In genomic region chr6:8170245-8170644, GRCh38 we compare ENCODE assay signal across 30 cellular contexts.
A peak's percentile ranks its signal among the peaks of the same experiment; 100 is the strongest.
DNase-seq lines count a peak whose midpoint lies in the region; ATAC-seq and TF ChIP-seq lines count a peak whose summit lies in the region.
"Had no signal": no experiment of that assay in that cellular context is flagged by ENCODE, and none has a peak within 500 bp of the region (broad histone marks: within the 10 kb centered on the region; RNA-seq: fewer than 3 reads in every experiment).

No MANE protein-coding gene starts in this region.

- no peak overlapping the region for H3K56ac ChIP-seq in H9 (ENCODE audit: insufficient read length, low read depth, low read length)

- no peak overlapping the region for H2BK12ac ChIP-seq in H9 (ENCODE audit: insufficient read length, low read depth, low read length)

- no peaks in the 10 kb centered on the region for H3K79me1 ChIP-seq in H9 (ENCODE audit: insufficient read depth, low read depth, low read length, poor library complexity, severe bottlenecking)

- no peak overlapping the region for H2AFZ ChIP-seq in H9 (ENCODE audit: low read length)

- no peak overlapping the region for H3K18ac ChIP-seq in H9 (ENCODE audit: insufficient read length, low read depth, low read length)

- H4K91ac ChIP-seq in H9 (ENCODE audit: insufficient read length, low read depth, low read length), result no peak overlapping the region

- H3K4me2 ChIP-seq in H9 (ENCODE audit: insufficient read depth, insufficient read length, low read length), result no peak overlapping the region
- H3K4me2 ChIP-seq: A549 had no signal

- ATAC-seq in GM21786 (IDR thresholded peaks at IDR 0.05; ENCODE audit: unreplicated experiment) (no peak), gastrocnemius medialis (no peak), GM19324 (IDR thresholded peaks at IDR 0.05; ENCODE audit: low FRiP score, unreplicated experiment) (no peak)
- ATAC-seq: activated CD4-positive, CD25-positive, alpha-beta regulatory T cell treated with anti-CD3 and anti-CD28 coated beads, Interleukin-2, amount 50 U/mL, for 24 hours; left cardiac atrium; T-cell had no signal

- H2AK5ac ChIP-seq in H9 (ENCODE audit: insufficient read length, low read length), result no peak overlapping the region

- no peaks in the 10 kb centered on the region for H4K20me1 ChIP-seq in H9 (ENCODE audit: control insufficient read depth, insufficient read depth, insufficient read length)

- no peaks in the 10 kb centered on the region for H3K36me3 Mint-ChIP-seq in H9 (ENCODE audit: insufficient read depth in 1 of 3, low read depth in 3 of 3)
- H3K36me3 Mint-ChIP-seq: activated CD4-positive, alpha-beta memory T cell treated with anti-CD3 and anti-CD28 coated beads for 36 hours; activated naive CD4-positive, alpha-beta T cell treated with anti-CD3 and anti-CD28 coated beads, Interleukin-2, amount 50 U/mL, for 24 hours; T-cell had no signal

- H3K36me3 ChIP-seq in A673 (ENCODE audit: insufficient read depth, low read length, poor library complexity, severe bottlenecking), result no peaks in the 10 kb centered on the region
- H3K36me3 ChIP-seq in WERI-Rb-1, result no peaks in the 10 kb centered on the region
- H3K36me3 ChIP-seq in gastrocnemius medialis, result no peaks in the 10 kb centered on the region
- H3K36me3 ChIP-seq: colonic mucosa, sigmoid colon, SJCRH30, vagina had no signal

- H3K27ac ChIP-seq in A673 (ENCODE audit: low read depth, low read length, poor library complexity, severe bottlenecking), result no peak overlapping the region
- H3K27ac ChIP-seq in H9 (ENCODE audit: insufficient read length, low read depth, low read length), result no peak overlapping the region
- no peak overlapping the region for H3K27ac ChIP-seq in WERI-Rb-1
- H3K27ac ChIP-seq in gastrocnemius medialis, result no peak overlapping the region
- H3K27ac ChIP-seq: A549, colonic mucosa, HL-60, sigmoid colon, SJCRH30, testis, vagina had no signal

- POLR2A ChIA-PET in A673 (lab: Charles Lee; ENCODE audit: low non-redundant PET), result no interaction called here

- no peak overlapping the region for H3K4me3 Mint-ChIP-seq in H9
- H3K4me3 Mint-ChIP-seq: activated CD4-positive, alpha-beta memory T cell treated with anti-CD3 and anti-CD28 coated beads for 36 hours; activated naive CD4-positive, alpha-beta T cell treated with anti-CD3 and anti-CD28 coated beads, Interleukin-2, amount 50 U/mL, for 24 hours; activated T-helper 1 cell treated with anti-CD3 and anti-CD28 coated beads, Interleukin-12 subunit alpha, Interleukin-12 subunit beta, Interleukin-2, Interleukin-4 antibody, amounts not matched to agents 30 ng/mL and 10 ng/mL and 1 ng/mL, durations not matched to agents 14 hours and 24 hours and 36 hours; B cell; memory B cell; T-cell had no signal

- H3K23ac ChIP-seq in H9 (ENCODE audit: insufficient read length, low read depth, low read length), result no peak overlapping the region

- H3K4me1 ChIP-seq in A673 (ENCODE audit: insufficient read depth, low read length, poor library complexity, severe bottlenecking) (no peaks in the 10 kb centered on the region), H9 (ENCODE audit: insufficient read depth, low read length) (no peaks in the 10 kb centered on the region), gastrocnemius medialis (no peaks in the 10 kb centered on the region)
- H3K4me1 ChIP-seq: A549, colonic mucosa, sigmoid colon, testis, vagina had no signal

- no peaks in the 10 kb centered on the region; a peak in 1 of 5 replicates for H3K9me3 Mint-ChIP-seq in H9
- H3K9me3 Mint-ChIP-seq: activated CD4-positive, alpha-beta memory T cell treated with anti-CD3 and anti-CD28 coated beads for 36 hours; activated naive CD4-positive, alpha-beta T cell treated with anti-CD3 and anti-CD28 coated beads, Interleukin-2, amount 50 U/mL, for 24 hours; activated T-helper 1 cell treated with anti-CD3 and anti-CD28 coated beads, Interleukin-12 subunit alpha, Interleukin-12 subunit beta, Interleukin-2, Interleukin-4 antibody, amounts not matched to agents 30 ng/mL and 10 ng/mL and 1 ng/mL, durations not matched to agents 14 hours and 24 hours and 36 hours had no signal

- no TSS peak for BruUV-seq in A673 (replicated peaks; lab: Mats Ljungman, UMichigan)

- H3K4me3 ChIP-seq in A673 (ENCODE audit: low read depth, low read length, poor library complexity, severe bottlenecking), result no peak overlapping the region
- no peak overlapping the region for H3K4me3 ChIP-seq in WERI-Rb-1 (ENCODE audit: low read depth, low read length)
- no peak overlapping the region for H3K4me3 ChIP-seq in gastrocnemius medialis
- H3K4me3 ChIP-seq: A549, colonic mucosa, sigmoid colon, SJCRH30, testis, vagina had no signal

- DNase-seq in A673 (ENCODE audit: low spot score) (peak; percentile 12), H9 (peak; percentile 53), WERI-Rb-1 (no peak), iPS-NIHi7 (ENCODE audit: extremely low spot score) (peak; percentile 66), gastrocnemius medialis (no peak), NCI-H524 treated with DMSO at 0.1 percent for 48 hours (lab: John Stamatoyannopoulos, UW) (no peak)
- DNase-seq: activated CD4-positive, alpha-beta memory T cell treated with anti-CD3 and anti-CD28 coated beads for 36 hours; activated CD8-positive, alpha-beta memory T cell treated with anti-CD3 and anti-CD28 coated beads, Interleukin-2, amount 50 U/mL, for 4 hours; amygdala; colonic mucosa; DMS53; effector CD8-positive, alpha-beta T cell; left cardiac atrium; NCI-H2171; NCI-H510A treated with DMSO at 0.1 percent for 48 hours; sigmoid colon; SJCRH30; stimulated activated naive CD4-positive, alpha-beta T cell; T-cell; testis had no signal

- no peaks in the 10 kb centered on the region for H3K9me3 ChIP-seq in A673 (ENCODE audit: low read depth, low read length, poor library complexity, severe bottlenecking)
- no peaks in the 10 kb centered on the region for H3K9me3 ChIP-seq in H9 (ENCODE audit: control insufficient read depth, low read depth, low read length)
- H3K9me3 ChIP-seq in WERI-Rb-1 (ENCODE audit: severe bottlenecking), result no peaks in the 10 kb centered on the region
- no peaks in the 10 kb centered on the region for H3K9me3 ChIP-seq in gastrocnemius medialis
- H3K9me3 ChIP-seq: A549, colonic mucosa, sigmoid colon, SJCRH30, testis, vagina had no signal

- no peak overlapping the region for H4K8ac ChIP-seq in H9 (replicated peaks; ENCODE audit: insufficient read length, low read depth, low read length)

- no peak overlapping the region for H2BK120ac ChIP-seq in H9 (ENCODE audit: low read depth, low read length, poor library complexity, severe bottlenecking)

- no peak overlapping the region for H3K27ac Mint-ChIP-seq in H9
- H3K27ac Mint-ChIP-seq: activated CD4-positive, alpha-beta memory T cell treated with anti-CD3 and anti-CD28 coated beads for 36 hours; activated naive CD4-positive, alpha-beta T cell treated with anti-CD3 and anti-CD28 coated beads, Interleukin-2, amount 50 U/mL, for 24 hours; activated T-helper 1 cell treated with anti-CD3 and anti-CD28 coated beads, Interleukin-12 subunit alpha, Interleukin-12 subunit beta, Interleukin-2, Interleukin-4 antibody, amounts not matched to agents 30 ng/mL and 10 ng/mL and 1 ng/mL, durations not matched to agents 14 hours and 24 hours and 36 hours; B cell; memory B cell; T-cell had no signal

- intact Hi-C loops in A673 (cut with micrococcal nuclease; ENCODE audit: unreplicated experiment), result no loop called here
- intact Hi-C loops in gastrocnemius medialis (cut with DNase I; ENCODE audit: low total_unique reads), result no loop called here

- H3K9ac ChIP-seq in H9 (ENCODE audit: extremely low read depth, insufficient read length, low read length), result no peak overlapping the region

- H3K23me2 ChIP-seq in H9 (ENCODE audit: insufficient read length, low read depth, low read length, poor library complexity, severe bottlenecking), result no peaks in the 10 kb centered on the region

- H3K14ac ChIP-seq in H9 (ENCODE audit: insufficient read depth, low read length), result no peak overlapping the region

- no peak for TF ChIP-seq POLR2A in gastrocnemius medialis (IDR thresholded peaks at IDR 0.05)

- CTCF ChIA-PET in A673 (lab: Charles Lee), result no interaction called here

- no peaks in the 10 kb centered on the region for H3K27me3 Mint-ChIP-seq in H9 (ENCODE audit: low read depth)
- H3K27me3 Mint-ChIP-seq: activated CD4-positive, alpha-beta memory T cell treated with anti-CD3 and anti-CD28 coated beads for 36 hours had no signal

- H3K79me2 ChIP-seq in H9 (ENCODE audit: insufficient read depth, low read length), result no peaks in the 10 kb centered on the region

- H2BK15ac ChIP-seq in H9 (ENCODE audit: low read depth, low read length), result no peak overlapping the region

- no peak overlapping the region for H3T11ph ChIP-seq in H9 (ENCODE audit: low read length)

- peaks cover 8 to 14% of the 10 kb centered on the region in 2 experiments for H3K4me1 Mint-ChIP-seq in H9
- H3K4me1 Mint-ChIP-seq: activated naive CD4-positive, alpha-beta T cell treated with anti-CD3 and anti-CD28 coated beads, Interleukin-2, amount 50 U/mL, for 24 hours; B cell; memory B cell; T-cell had no signal

- H3K4ac ChIP-seq in H9 (ENCODE audit: low read depth, low read length), result no peak overlapping the region

- H2BK5ac ChIP-seq in H9 (ENCODE audit: insufficient read length, low read length), result no peak overlapping the region

- H2BK20ac ChIP-seq in H9 (ENCODE audit: low read depth, low read length, poor library complexity, severe bottlenecking), result no peak overlapping the region

- H3K27me3 ChIP-seq in A673 (replicated peaks; ENCODE audit: insufficient read depth, low read depth, low read length, poor library complexity) (no peaks in the 10 kb centered on the region), H9 (ENCODE audit: insufficient read depth, low read length) (no peaks in the 10 kb centered on the region), WERI-Rb-1 (ENCODE audit: insufficient read depth, low read depth, severe bottlenecking) (no peaks in the 10 kb centered on the region), gastrocnemius medialis (no peaks in the 10 kb centered on the region)
- H3K27me3 ChIP-seq: colonic mucosa, sigmoid colon, SJCRH30, testis, vagina had no signal

- TF ChIP-seq CTCF in A673 (conservative IDR thresholded peaks at IDR 0.05; ENCODE audit: low read depth, low read length) (no peak), H9 (conservative IDR thresholded peaks at IDR 0.05) (peak; percentile 51), WERI-Rb-1 (IDR thresholded peaks at IDR 0.05; ENCODE audit: low read depth, low read length) (0 out of 2 replicates have a peak, but pooled peaks have one; percentile 12), gastrocnemius medialis (IDR thresholded peaks at IDR 0.05 in 4 of 5, conservative IDR thresholded peaks at IDR 0.05 in 1 of 5) (no peak)

- in situ Hi-C loops in gastrocnemius medialis (cut with MboI; ENCODE audit: low sequenced_read_pairs in 4 of 4), result no loop called here

- no CpG with 5 or more reads among the region's 3 CpGs for whole genome bisulfite sequencing in H9 (ENCODE audit: extremely low coverage, insufficient read length, low lambda C conversion rate)

- H4K5ac ChIP-seq in H9 (ENCODE audit: insufficient read length, low read depth, low read length), result no peak overlapping the region

Comparison
In these comparisons a context has a peak if more than half of its experiments do, and no peak if none do; other contexts are left out.
1. DNase-seq: peak in A673 (single experiment), H9 (single experiment) and iPS-NIHi7 (single experiment); none in WERI-Rb-1 (single experiment), gastrocnemius medialis (0 of 2) and NCI-H524 treated with DMSO at 0.1 percent for 48 hours (single experiment).
2. CTCF ChIP-seq: peak in H9 (single experiment) and WERI-Rb-1 (single experiment); none in A673 (single experiment) and gastrocnemius medialis (0 of 5).